Comparison of ENCODE assay signal across 33 cellular contexts in genomic region chr4:155077860-155078259, GRCh38.
"Had no signal": no experiment of that assay in that cellular context is flagged by ENCODE, and none has a peak within 500 bp of the region (broad histone marks: within the 10 kb centered on the region; RNA-seq: fewer than 3 reads in every experiment).

No MANE protein-coding gene starts in this region.

- DNase-seq: activated CD4-positive, alpha-beta memory T cell treated with anti-CD3 and anti-CD28 coated beads, Interleukin-2, amount 10 ng/mL, durations not matched to agents 7 days and 5 days; activated CD4-positive, alpha-beta T cell treated with anti-CD3 and anti-CD28 coated beads for 1 hour; activated CD4-positive, alpha-beta T cell treated with anti-CD3 and anti-CD28 coated beads, Interleukin-2, amount 10 ng/mL, durations not matched to agents 7 days and 5 days; activated CD8-positive, alpha-beta memory T cell treated with anti-CD3 and anti-CD28 coated beads, Interleukin-2, amount 50 U/mL, for 48 hours; activated gamma-delta T cell treated with Interleukin-2 at 50 U/mL for 16 hours; activated naive CD4-positive, alpha-beta T cell treated with anti-CD3 and anti-CD28 coated beads, Interleukin-2, amount 50 U/mL, for 16 hours; activated T-cell treated with anti-CD3 and anti-CD28 coated beads, Interleukin-2, amount 50 U/mL, for 24 hours; amniotic stem cell; central memory CD4-positive, alpha-beta T cell; effector CD4-positive, alpha-beta T cell; esophagus squamous epithelium; foreskin melanocyte; heart right ventricle; immature natural killer cell; kidney; lower lobe of right lung; mucosa of descending colon; stimulated activated CD4-positive, alpha-beta T cell treated with anti-CD3 and anti-CD28 coated beads, Interleukin-12 subunit alpha, Interleukin-12 subunit beta, amount 100 ng/mL, for 4 hours; stimulated activated CD4-positive, alpha-beta T cell treated with anti-CD3 and anti-CD28 coated beads, Interleukin-4, amount 100 ng/mL, for 1 hour; stimulated activated naive CD8-positive, alpha-beta T cell treated with anti-CD3 and anti-CD28 coated beads, Interleukin-15, Interleukin-2, amounts not matched to agents 100 U/mL and 50 U/mL, for 24 hours; T1000; testis; transverse colon had no signal

- H3K36me3 Mint-ChIP-seq: immature natural killer cell; natural killer cell treated with Interleukin-12 subunit alpha and Interleukin-12 subunit beta and Interleukin-15 and Interleukin-18, amount 100 ng/mL, for 72 hours had no signal

- H3K9me3 Mint-ChIP-seq: activated CD4-positive, alpha-beta memory T cell treated with anti-CD3 and anti-CD28 coated beads, Interleukin-2, amount 10 ng/mL, durations not matched to agents 7 days and 5 days; activated CD4-positive, alpha-beta T cell treated with anti-CD3 and anti-CD28 coated beads, Interleukin-2, amount 10 ng/mL, durations not matched to agents 7 days and 5 days; activated T-cell treated with anti-CD3 and anti-CD28 coated beads, Interleukin-2, amount 50 U/mL, for 24 hours; dendritic cell treated with granulocyte-macrophage colony-stimulating factor and Interleukin-4, amounts not matched to agents 40 ng/mL and 50 ng/mL, for 4 days; natural killer cell treated with Interleukin-12 subunit alpha and Interleukin-12 subunit beta and Interleukin-15 and Interleukin-18, amount 100 ng/mL, for 72 hours; T-helper 1 cell treated with Interleukin-12 subunit alpha and Interleukin-12 subunit beta and Interleukin-4 antibody, amounts not matched to agents 30 μg/mL and 1 μg/mL, for 36 hours had no signal

- H3K4me3 Mint-ChIP-seq: activated CD4-positive, alpha-beta memory T cell treated with anti-CD3 and anti-CD28 coated beads, Interleukin-2, amount 10 ng/mL, durations not matched to agents 7 days and 5 days; activated CD4-positive, alpha-beta T cell treated with anti-CD3 and anti-CD28 coated beads, Interleukin-2, amount 10 ng/mL, durations not matched to agents 7 days and 5 days; activated T-cell treated with anti-CD3 and anti-CD28 coated beads, Interleukin-2, amount 50 U/mL, for 24 hours; dendritic cell treated with granulocyte-macrophage colony-stimulating factor and Interleukin-4, amounts not matched to agents 40 ng/mL and 50 ng/mL, for 4 days; immature natural killer cell; natural killer cell treated with Interleukin-12 subunit alpha and Interleukin-12 subunit beta and Interleukin-15 and Interleukin-18, amount 100 ng/mL, for 72 hours; T-helper 1 cell treated with Interleukin-12 subunit alpha and Interleukin-12 subunit beta and Interleukin-4 antibody, amounts not matched to agents 30 μg/mL and 1 μg/mL, for 36 hours had no signal

- FAIRE-seq: endometrium, kidney, urothelium cell line had no signal

- H3K27ac Mint-ChIP-seq: activated CD4-positive, alpha-beta memory T cell treated with anti-CD3 and anti-CD28 coated beads, Interleukin-2, amount 10 ng/mL, durations not matched to agents 7 days and 5 days; activated CD4-positive, alpha-beta T cell treated with anti-CD3 and anti-CD28 coated beads, Interleukin-2, amount 10 ng/mL, durations not matched to agents 7 days and 5 days; activated T-cell treated with anti-CD3 and anti-CD28 coated beads, Interleukin-2, amount 50 U/mL, for 24 hours; dendritic cell treated with granulocyte-macrophage colony-stimulating factor and Interleukin-4, amounts not matched to agents 40 ng/mL and 50 ng/mL, for 4 days; immature natural killer cell; natural killer cell treated with Interleukin-12 subunit alpha and Interleukin-12 subunit beta and Interleukin-15 and Interleukin-18, amount 100 ng/mL, for 72 hours; T-helper 1 cell treated with Interleukin-12 subunit alpha and Interleukin-12 subunit beta and Interleukin-4 antibody, amounts not matched to agents 30 μg/mL and 1 μg/mL, for 36 hours had no signal

- H3K27me3 Mint-ChIP-seq: activated CD4-positive, alpha-beta memory T cell treated with anti-CD3 and anti-CD28 coated beads, Interleukin-2, amount 10 ng/mL, durations not matched to agents 7 days and 5 days; activated CD4-positive, alpha-beta T cell treated with anti-CD3 and anti-CD28 coated beads, Interleukin-2, amount 10 ng/mL, durations not matched to agents 7 days and 5 days; dendritic cell treated with granulocyte-macrophage colony-stimulating factor and Interleukin-4, amounts not matched to agents 40 ng/mL and 50 ng/mL, for 4 days; natural killer cell treated with Interleukin-12 subunit alpha and Interleukin-12 subunit beta and Interleukin-15 and Interleukin-18, amount 100 ng/mL, for 72 hours had no signal

- H3K4me3 ChIP-seq: esophagus squamous epithelium, heart right ventricle, lower lobe of right lung, mucosa of descending colon, skin epidermis, testis, transverse colon had no signal

- H3K9me3 ChIP-seq: esophagus squamous epithelium, heart right ventricle, lower lobe of right lung, mucosa of descending colon, neutrophil, testis, transverse colon had no signal

- ATAC-seq: heart right ventricle; left lobe of liver; mucosa of descending colon; natural killer cell treated with Interleukin-12 subunit alpha and Interleukin-12 subunit beta and Interleukin-15 and Interleukin-18, amount 100 ng/mL, for 72 hours; sciatic nerve; stimulated activated naive CD8-positive, alpha-beta T cell treated with anti-CD3 and anti-CD28 coated beads, Interleukin-15, Interleukin-2, amounts not matched to agents 100 U/mL and 50 U/mL, for 24 hours had no signal

- H3K27ac ChIP-seq: epithelial cell of prostate, esophagus squamous epithelium, heart right ventricle, lower lobe of right lung, neutrophil, skin epidermis, testis, transverse colon had no signal

- H3K4me1 Mint-ChIP-seq: activated CD4-positive, alpha-beta memory T cell treated with anti-CD3 and anti-CD28 coated beads, Interleukin-2, amount 10 ng/mL, durations not matched to agents 7 days and 5 days; activated CD4-positive, alpha-beta T cell treated with anti-CD3 and anti-CD28 coated beads, Interleukin-2, amount 10 ng/mL, durations not matched to agents 7 days and 5 days; immature natural killer cell had no signal

- H3K36me3 ChIP-seq: esophagus squamous epithelium, heart right ventricle, lower lobe of right lung, neutrophil, transverse colon had no signal

- H3K4me1 ChIP-seq: esophagus squamous epithelium, heart right ventricle, lower lobe of right lung, transverse colon had no signal

- H3K27me3 ChIP-seq: esophagus squamous epithelium, neutrophil, testis, transverse colon had no signal
